Comparison of ENCODE assay signal across 14 cellular contexts in genomic region chr13:51423766-51424165, GRCh38. TPM values are rescaled to one million over a fixed set of nuclear protein-coding genes. Genes with fewer than 3 reads are reported as not detected.
DNase-seq lines count a peak whose midpoint lies in the region; ATAC-seq and TF ChIP-seq lines count a peak whose summit lies in the region.
"Had no signal": no experiment of that assay in that cellular context is flagged by ENCODE, and none has a peak within 500 bp of the region (broad histone marks: within the 10 kb centered on the region; RNA-seq: fewer than 3 reads in every experiment).

No MANE protein-coding gene starts in this region.

- H3K36me3 Mint-ChIP-seq in neural progenitor cell (peaks cover 33% of the 10 kb centered on the region), progenitor cell of endocrine pancreas (ENCODE audit: insufficient read depth) (peaks cover 5% of the 10 kb centered on the region)

- no peak overlapping the region for H3K9ac ChIP-seq in HUES6 (ENCODE audit: low read length)
- H3K9ac ChIP-seq in SU-DHL-6 (ENCODE audit: low read length), result no peak overlapping the region
- H3K9ac ChIP-seq in neural progenitor cell, result no peak overlapping the region
- H3K9ac ChIP-seq: BLaER1 had no signal

- H3K9me3 ChIP-seq in DOHH2 (ENCODE audit: control insufficient read depth, insufficient read depth, low read length) (no peaks in the 10 kb centered on the region), HUES6 (ENCODE audit: control insufficient read depth, insufficient read depth, low read depth, low read length) (no peaks in the 10 kb centered on the region), SU-DHL-6 (ENCODE audit: insufficient read depth, low read length) (no peaks in the 10 kb centered on the region), neural progenitor cell (ENCODE audit: low read depth) (no peaks in the 10 kb centered on the region), tibial artery (no peaks in the 10 kb centered on the region), heart right ventricle (no peaks in the 10 kb centered on the region)
- H3K9me3 ChIP-seq: BLaER1, HAP-1 had no signal

- H3K4me1 ChIP-seq in DOHH2 (ENCODE audit: control insufficient read depth, low read length) (peaks cover 55% of the 10 kb centered on the region), HUES6 (ENCODE audit: control insufficient read depth, insufficient read depth, low read length) (peaks cover 52% of the 10 kb centered on the region), neural progenitor cell (peaks cover 56% of the 10 kb centered on the region), tibial artery (peaks cover 0 to 35% (median 0%) of the 10 kb centered on the region in 4 donors), heart right ventricle (peaks cover 0 to 68% (median 36%) of the 10 kb centered on the region in 9 donors)

- H3K27me3 ChIP-seq in DOHH2 (ENCODE audit: control insufficient read depth, low read length) (no peaks in the 10 kb centered on the region), HUES6 (ENCODE audit: control insufficient read depth, insufficient read depth, low read length) (no peaks in the 10 kb centered on the region), SU-DHL-6 (ENCODE audit: low read length) (no peaks in the 10 kb centered on the region), neural progenitor cell (no peaks in the 10 kb centered on the region), tibial artery (no peaks in the 10 kb centered on the region), heart right ventricle (no peaks in the 10 kb centered on the region)
- H3K27me3 ChIP-seq: BLaER1 had no signal

- no peak for TF ChIP-seq CTCF in DOHH2 (IDR thresholded peaks at IDR 0.05; ENCODE audit: low read depth, low read length, poor library complexity, severe bottlenecking)
- TF ChIP-seq CTCF in SU-DHL-6 (IDR thresholded peaks at IDR 0.05; ENCODE audit: insufficient read depth, low read length, poor library complexity, severe bottlenecking), result no peak
- no peak for TF ChIP-seq CTCF in neural progenitor cell (IDR thresholded peaks at IDR 0.05)
- no peak for TF ChIP-seq CTCF in tibial artery (IDR thresholded peaks at IDR 0.05)
- TF ChIP-seq CTCF in progenitor cell of endocrine pancreas (IDR thresholded peaks at IDR 0.05; ENCODE audit: unreplicated experiment), result no peak
- no peak for TF ChIP-seq CTCF in heart right ventricle (IDR thresholded peaks at IDR 0.05)

- DNase-seq in neural progenitor cell (ENCODE audit: low spot score), result no peak
- DNase-seq in tibial artery, result no peak
- no peak for DNase-seq in progenitor cell of endocrine pancreas (ENCODE audit: low spot score, unreplicated experiment)
- DNase-seq in heart right ventricle, result no peak
- DNase-seq: 8988T; CD4-positive, alpha-beta memory T cell; DMS79 treated with DMSO at 0.1 percent for 48 hours; EL had no signal

- H3K79me2 ChIP-seq in DOHH2 (ENCODE audit: control insufficient read depth, low read length) (peaks cover 78% of the 10 kb centered on the region), SU-DHL-6 (ENCODE audit: insufficient read depth, low read length) (peaks cover 94% of the 10 kb centered on the region), neural progenitor cell (ENCODE audit: low read depth) (peaks cover 100% of the 10 kb centered on the region)

- intact Hi-C loops in tibial artery (cut with DNase I; ENCODE audit: low total_unique reads), result no loop called here
- intact Hi-C loops in heart right ventricle (cut with DNase I), result no loop called here

- H3K4me2 ChIP-seq in DOHH2 (ENCODE audit: low read length) (peak overlapping the region; percentile 25; the same call in 1 of the 2 replicates), SU-DHL-6 (ENCODE audit: low read depth, low read length, poor library complexity, severe bottlenecking) (peak overlapping the region; percentile 58), neural progenitor cell (peak overlapping the region; percentile 12)
- H3K4me2 ChIP-seq: BLaER1 had no signal

- no peak for ATAC-seq in heart right ventricle

- H3K4me1 Mint-ChIP-seq in neural progenitor cell, result no peaks in the 10 kb centered on the region
- peaks cover 26% of the 10 kb centered on the region for H3K4me1 Mint-ChIP-seq in progenitor cell of endocrine pancreas (ENCODE audit: low read depth)

- H3K4me3 Mint-ChIP-seq in neural progenitor cell (no peak overlapping the region), progenitor cell of endocrine pancreas (ENCODE audit: low read depth) (no peak overlapping the region)
- H3K4me3 Mint-ChIP-seq: CD14-positive monocyte had no signal

- H3K4me3 ChIP-seq in DOHH2 (ENCODE audit: low read length) (no peak overlapping the region), HUES6 (ENCODE audit: low read depth, low read length) (no peak overlapping the region), SU-DHL-6 (ENCODE audit: insufficient read depth, low read length, poor library complexity, severe bottlenecking) (no peak overlapping the region), neural progenitor cell (no peak overlapping the region), tibial artery (no peak overlapping the region), heart right ventricle (no peak overlapping the region)
- H3K4me3 ChIP-seq: BLaER1, HAP-1 had no signal

- H3K9me3 Mint-ChIP-seq in neural progenitor cell (no peaks in the 10 kb centered on the region), progenitor cell of endocrine pancreas (ENCODE audit: low read depth) (no peaks in the 10 kb centered on the region)
- H3K9me3 Mint-ChIP-seq: CD14-positive monocyte; CD4-positive, alpha-beta memory T cell had no signal

- H3K27me3 Mint-ChIP-seq in neural progenitor cell (ENCODE audit: insufficient read depth, low read depth) (no peaks in the 10 kb centered on the region), progenitor cell of endocrine pancreas (no peaks in the 10 kb centered on the region)
- H3K27me3 Mint-ChIP-seq: CD4-positive, alpha-beta memory T cell had no signal

- no peaks in the 10 kb centered on the region for H4K20me1 ChIP-seq in DOHH2 (ENCODE audit: control insufficient read depth, insufficient read depth, low read depth, low read length)
- H4K20me1 ChIP-seq in SU-DHL-6 (ENCODE audit: low read depth, low read length), result peaks cover 3% of the 10 kb centered on the region; the same call in 1 of the 2 replicates
- H4K20me1 ChIP-seq in neural progenitor cell (ENCODE audit: low read depth), result peaks cover 20% of the 10 kb centered on the region

- H2AFZ ChIP-seq in SU-DHL-6 (ENCODE audit: low read depth, low read length, severe bottlenecking), result no peak overlapping the region
- no peak overlapping the region for H2AFZ ChIP-seq in neural progenitor cell (replicated peaks)

- H3K36me3 ChIP-seq in DOHH2 (ENCODE audit: control insufficient read depth, low read length) (peaks cover 35% of the 10 kb centered on the region), HUES6 (ENCODE audit: control insufficient read depth, insufficient read depth, low read length) (peaks cover 14% of the 10 kb centered on the region), SU-DHL-6 (ENCODE audit: low read length) (peaks cover 7% of the 10 kb centered on the region; the same call in 1 of the 2 replicates), neural progenitor cell (peaks cover 2% of the 10 kb centered on the region), tibial artery (peaks cover 4 to 9% (median 6%) of the 10 kb centered on the region in 3 donors), heart right ventricle (peaks cover 0 to 36% (median 4%) of the 10 kb centered on the region in 9 donors)

- H3K9me2 ChIP-seq in DOHH2 (replicated peaks; ENCODE audit: control insufficient read depth, low read length) (no peaks in the 10 kb centered on the region), SU-DHL-6 (replicated peaks; ENCODE audit: insufficient read depth, low read length) (no peaks in the 10 kb centered on the region)

- H3K27ac Mint-ChIP-seq in neural progenitor cell, result no peak overlapping the region
- no peak overlapping the region for H3K27ac Mint-ChIP-seq in progenitor cell of endocrine pancreas
- H3K27ac Mint-ChIP-seq: CD14-positive monocyte had no signal

- H3F3A ChIP-seq in DOHH2 (ENCODE audit: control insufficient read depth, insufficient read depth) (peaks cover 14% of the 10 kb centered on the region), SU-DHL-6 (ENCODE audit: insufficient read depth) (peaks cover 49% of the 10 kb centered on the region; the same call in 1 of the 2 replicates), neural progenitor cell (ENCODE audit: low read depth) (peaks cover 12% of the 10 kb centered on the region)

- H3K27ac ChIP-seq in DOHH2 (ENCODE audit: low read depth, low read length) (no peak overlapping the region), HUES6 (ENCODE audit: low read depth, low read length) (peak overlapping the region; percentile 39; the same call in 1 of the 2 replicates), SU-DHL-6 (ENCODE audit: low read depth, low read length) (peak overlapping the region; percentile 83), neural progenitor cell (no peak overlapping the region), tibial artery (no peak overlapping the region), heart right ventricle (no peak overlapping the region)
- H3K27ac ChIP-seq: BLaER1 had no signal

RNA-seq across cellular contexts. Expression of gene INTS6, which starts 29.1 kb away (rescaled TPM):
- total RNA-seq in neural progenitor cell (ENCODE audit: low replicate concordance), result 64.0 and 84.0 TPM in 2 replicates
- 41.4 and 48.8 TPM in 2 replicates for total RNA-seq in progenitor cell of endocrine pancreas
- 10 to 100 TPM; 20.2 to 31.1 (median 24.8) TPM for total RNA-seq in heart right ventricle
- polyA plus RNA-seq in heart right ventricle, result 10 to 100 TPM in 1 of 2 donors, 1 to 10 TPM in 1; 7.1 to 11.0 TPM

Comparison
In these comparisons a context has a peak if more than half of its experiments do, and no peak if none do; other contexts are left out.
1. H3K27ac ChIP-seq: peak in HUES6 (single experiment) and SU-DHL-6 (single experiment); none in DOHH2 (single experiment), neural progenitor cell (single experiment), tibial artery (0 of 2) and heart right ventricle (0 of 10).
2. Peak in every context shown above with its lines, with median percentiles within 50 percentile points of each other: H3K4me2 ChIP-seq.